Comparison of ENCODE assay signal across 24 cellular contexts in genomic region chr3:103963599-103963998, GRCh38.
"Had no signal": no experiment of that assay in that cellular context is flagged by ENCODE, and none has a peak within 500 bp of the region (broad histone marks: within the 10 kb centered on the region; RNA-seq: fewer than 3 reads in every experiment).

No MANE protein-coding gene starts in this region.

- ATAC-seq: activated CD8-positive, alpha-beta memory T cell treated with anti-CD3 and anti-CD28 coated beads, Interleukin-2, amount 10 ng/mL, durations not matched to agents 7 days and 5 days; activated CD8-positive, alpha-beta T cell treated with anti-CD3 and anti-CD28 coated beads for 36 hours; left lung; natural killer cell treated with Interleukin-12 subunit alpha and Interleukin-12 subunit beta and Interleukin-15 and Interleukin-18, amount 100 ng/mL, for 72 hours; pancreas; psoas muscle had no signal

- H3K36me3 Mint-ChIP-seq: activated CD8-positive, alpha-beta memory T cell treated with anti-CD3 and anti-CD28 coated beads, Interleukin-2, amount 10 ng/mL, durations not matched to agents 7 days and 5 days; activated naive CD4-positive, alpha-beta T cell treated with anti-CD3 and anti-CD28 coated beads, Interleukin-2, amount 10 ng/mL, durations not matched to agents 7 days and 5 days; brain had no signal

- H3K4me3 Mint-ChIP-seq: activated CD4-positive, alpha-beta T cell treated with anti-CD3 and anti-CD28 coated beads, Interleukin-2, amount 10 ng/mL, durations not matched to agents 7 days and 5 days; activated CD8-positive, alpha-beta memory T cell treated with anti-CD3 and anti-CD28 coated beads, Interleukin-2, amount 10 ng/mL, durations not matched to agents 7 days and 5 days; activated CD8-positive, alpha-beta T cell treated with anti-CD3 and anti-CD28 coated beads for 36 hours; activated naive CD4-positive, alpha-beta T cell treated with anti-CD3 and anti-CD28 coated beads, Interleukin-2, amount 10 ng/mL, durations not matched to agents 7 days and 5 days; brain; dendritic cell treated with granulocyte-macrophage colony-stimulating factor and Interleukin-4, amounts not matched to agents 40 ng/mL and 50 ng/mL, for 4 days; natural killer cell treated with Interleukin-12 subunit alpha and Interleukin-12 subunit beta and Interleukin-15 and Interleukin-18, amount 100 ng/mL, for 72 hours had no signal

- H3K4me1 ChIP-seq: left lung, pancreas, psoas muscle, right atrium auricular region, thyroid gland had no signal

- H3K36me3 ChIP-seq: left lung, pancreas, right atrium auricular region, thyroid gland had no signal

- H3K27me3 ChIP-seq: left lung, pancreas, right atrium auricular region, thyroid gland had no signal

- H3K9me3 Mint-ChIP-seq: activated CD4-positive, alpha-beta T cell treated with anti-CD3 and anti-CD28 coated beads, Interleukin-2, amount 10 ng/mL, durations not matched to agents 7 days and 5 days; brain; dendritic cell treated with granulocyte-macrophage colony-stimulating factor and Interleukin-4, amounts not matched to agents 40 ng/mL and 50 ng/mL, for 4 days had no signal

- H3K27ac ChIP-seq: left lung, pancreas, psoas muscle, right atrium auricular region, thyroid gland, VCaP had no signal

- H3K27me3 Mint-ChIP-seq: activated CD4-positive, alpha-beta T cell treated with anti-CD3 and anti-CD28 coated beads, Interleukin-2, amount 10 ng/mL, durations not matched to agents 7 days and 5 days; activated CD8-positive, alpha-beta memory T cell treated with anti-CD3 and anti-CD28 coated beads, Interleukin-2, amount 10 ng/mL, durations not matched to agents 7 days and 5 days; activated CD8-positive, alpha-beta T cell treated with anti-CD3 and anti-CD28 coated beads for 36 hours; activated naive CD4-positive, alpha-beta T cell treated with anti-CD3 and anti-CD28 coated beads, Interleukin-2, amount 10 ng/mL, durations not matched to agents 7 days and 5 days; brain; dendritic cell treated with granulocyte-macrophage colony-stimulating factor and Interleukin-4, amounts not matched to agents 40 ng/mL and 50 ng/mL, for 4 days; natural killer cell treated with Interleukin-12 subunit alpha and Interleukin-12 subunit beta and Interleukin-15 and Interleukin-18, amount 100 ng/mL, for 72 hours had no signal

- DNase-seq: activated CD4-positive, alpha-beta T cell treated with anti-CD3 and anti-CD28 coated beads, Interleukin-2, amount 10 ng/mL, durations not matched to agents 7 days and 5 days; activated CD4-positive, CD25-positive, alpha-beta regulatory T cell treated with anti-CD3 and anti-CD28 coated beads, Interleukin-2, amount 50 U/mL, for 72 hours; activated CD8-positive, alpha-beta memory T cell treated with anti-CD3 and anti-CD28 coated beads, Interleukin-2, amount 10 ng/mL, durations not matched to agents 7 days and 5 days; activated CD8-positive, alpha-beta T cell treated with anti-CD3 and anti-CD28 coated beads for 36 hours; activated effector memory CD4-positive, alpha-beta T cell treated with anti-CD3 and anti-CD28 coated beads, Interleukin-2, amount 50 U/mL, for 16 hours; activated naive CD4-positive, alpha-beta T cell treated with anti-CD3 and anti-CD28 coated beads, Interleukin-2, amount 10 ng/mL, durations not matched to agents 7 days and 5 days; activated T-cell treated with anti-CD3 and anti-CD28 coated beads for 4 hours; anterior cingulate cortex; effector CD4-positive, alpha-beta T cell; foreskin melanocyte; head of caudate nucleus; kidney glomerular epithelial cell; left lung; mammary epithelial cell; pancreas; psoas muscle; stimulated activated CD4-positive, alpha-beta T cell treated with anti-CD3 and anti-CD28 coated beads, Interleukin-4, amount 100 ng/mL, for 24 hours; stimulated activated naive CD4-positive, alpha-beta T cell treated with Interleukin-2 at 50 U/mL for 16 hours; thyroid gland had no signal

- H3K4me3 ChIP-seq: left lung, pancreas, psoas muscle, right atrium auricular region, thyroid gland had no signal

- H3K4me1 Mint-ChIP-seq: activated CD4-positive, alpha-beta T cell treated with anti-CD3 and anti-CD28 coated beads, Interleukin-2, amount 10 ng/mL, durations not matched to agents 7 days and 5 days; activated CD8-positive, alpha-beta memory T cell treated with anti-CD3 and anti-CD28 coated beads, Interleukin-2, amount 10 ng/mL, durations not matched to agents 7 days and 5 days; activated naive CD4-positive, alpha-beta T cell treated with anti-CD3 and anti-CD28 coated beads, Interleukin-2, amount 10 ng/mL, durations not matched to agents 7 days and 5 days; brain had no signal

- H3K27ac Mint-ChIP-seq: activated CD4-positive, alpha-beta T cell treated with anti-CD3 and anti-CD28 coated beads, Interleukin-2, amount 10 ng/mL, durations not matched to agents 7 days and 5 days; activated CD8-positive, alpha-beta memory T cell treated with anti-CD3 and anti-CD28 coated beads, Interleukin-2, amount 10 ng/mL, durations not matched to agents 7 days and 5 days; activated CD8-positive, alpha-beta T cell treated with anti-CD3 and anti-CD28 coated beads for 36 hours; activated naive CD4-positive, alpha-beta T cell treated with anti-CD3 and anti-CD28 coated beads, Interleukin-2, amount 10 ng/mL, durations not matched to agents 7 days and 5 days; brain; dendritic cell treated with granulocyte-macrophage colony-stimulating factor and Interleukin-4, amounts not matched to agents 40 ng/mL and 50 ng/mL, for 4 days; natural killer cell treated with Interleukin-12 subunit alpha and Interleukin-12 subunit beta and Interleukin-15 and Interleukin-18, amount 100 ng/mL, for 72 hours had no signal

- H3K9me3 ChIP-seq: left lung, pancreas, psoas muscle, right atrium auricular region, thyroid gland had no signal
